20 cellular contexts compared by ENCODE assay signal in the genomic region with DNA sequence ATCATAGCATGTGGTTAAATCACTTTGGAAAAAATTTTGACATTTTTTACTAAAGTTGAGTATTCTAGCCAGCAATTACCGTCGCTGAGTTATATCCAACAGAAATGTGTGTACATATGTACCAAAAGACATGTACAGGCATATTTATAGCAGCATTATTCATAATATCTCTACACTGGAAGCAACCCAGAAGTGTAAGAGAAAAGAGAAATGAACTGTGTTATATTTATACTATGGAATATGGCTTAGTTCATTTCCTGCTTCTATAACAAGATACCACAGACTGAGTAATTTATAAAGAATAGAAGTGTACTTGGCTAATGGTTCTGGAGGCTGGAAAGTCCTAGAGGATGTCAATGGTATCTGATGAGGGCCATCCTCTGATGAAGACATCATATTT.
DNase-seq lines count a peak whose midpoint lies in the region; ATAC-seq and TF ChIP-seq lines count a peak whose summit lies in the region.
"Had no signal": no experiment of that assay in that cellular context is flagged by ENCODE, and none has a peak within 500 bp of the region (broad histone marks: within the 10 kb centered on the region; RNA-seq: fewer than 3 reads in every experiment).

No MANE protein-coding gene starts in this region.

- H3K4me1 Mint-ChIP-seq in MCF 10A (ENCODE audit: insufficient read depth, unreplicated experiment): no peaks in the 10 kb centered on the region
- no peaks in the 10 kb centered on the region for H3K4me1 Mint-ChIP-seq in activated CD4-positive, alpha-beta T cell treated with anti-CD3 and anti-CD28 coated beads for 36 hours
- H3K4me1 Mint-ChIP-seq: B cell; CD4-positive, CD25-positive, alpha-beta regulatory T cell; GM23338; H9 had no signal

- intact Hi-C loops in mammary epithelial cell (cut with micrococcal nuclease) (no loop called here), MCF 10A (cut with micrococcal nuclease) (no loop called here)
- intact Hi-C loops in activated CD4-positive, alpha-beta T cell treated with anti-CD3 and anti-CD28 coated beads for 36 hours (cut with DNase I, micrococcal nuclease): no loop called here

- peaks cover 18% of the 10 kb centered on the region for H3K27me3 Mint-ChIP-seq in MCF 10A (ENCODE audit: insufficient read depth, unreplicated experiment)
- H3K27me3 Mint-ChIP-seq in activated CD4-positive, alpha-beta T cell treated with anti-CD3 and anti-CD28 coated beads for 36 hours: peaks cover 3% of the 10 kb centered on the region
- H3K27me3 Mint-ChIP-seq: B cell; CD4-positive, CD25-positive, alpha-beta regulatory T cell had no signal

- H3K79me2 ChIP-seq in mammary epithelial cell (ENCODE audit: insufficient read depth, low read length): no peaks in the 10 kb centered on the region

- H3K27ac ChIP-seq in mammary epithelial cell (ENCODE audit: insufficient read depth, low read depth, low read length) (no peak overlapping the region), foreskin keratinocyte (no peak overlapping the region)
- H3K27ac ChIP-seq: 22Rv1, BLaER1, C4-2B had no signal

- no peaks in the 10 kb centered on the region for H3K9me3 Mint-ChIP-seq in MCF 10A (ENCODE audit: unreplicated experiment)
- H3K9me3 Mint-ChIP-seq in activated CD4-positive, alpha-beta T cell treated with anti-CD3 and anti-CD28 coated beads for 36 hours (ENCODE audit: low read depth): no peaks in the 10 kb centered on the region
- H3K9me3 Mint-ChIP-seq: CD8-positive, alpha-beta T cell had no signal

- in situ Hi-C loops in mammary epithelial cell (cut with MboI; ENCODE audit: low sequenced_read_pairs in 2 of 2): no loop called here

- POLR2A ChIA-PET in MCF 10A (lab: Yijun Ruan, JAX): no interaction called here
- POLR2A ChIA-PET in activated CD4-positive, alpha-beta T cell treated with anti-CD3 and anti-CD28 coated beads for 36 hours (lab: Charles Lee): no interaction called here

- H3K4me3 Mint-ChIP-seq in MCF 10A (ENCODE audit: unreplicated experiment): no peak overlapping the region
- H3K4me3 Mint-ChIP-seq in activated CD4-positive, alpha-beta T cell treated with anti-CD3 and anti-CD28 coated beads for 36 hours: no peak overlapping the region
- H3K4me3 Mint-ChIP-seq: B cell; CD4-positive, CD25-positive, alpha-beta regulatory T cell; CD8-positive, alpha-beta T cell; GM23338; H9 had no signal

- H3K27me3 ChIP-seq in mammary epithelial cell (ENCODE audit: insufficient read depth, low read length): peaks cover 5% of the 10 kb centered on the region
- no peaks in the 10 kb centered on the region for H3K27me3 ChIP-seq in foreskin keratinocyte
- H3K27me3 ChIP-seq: BLaER1 had no signal

- H3K4me2 ChIP-seq in mammary epithelial cell (ENCODE audit: insufficient read depth, low read depth, low read length): peak overlapping the region; percentile 15
- H3K4me2 ChIP-seq: BLaER1, GM23338 had no signal

- TF ChIP-seq CTCF in mammary epithelial cell (conservative IDR thresholded peaks at IDR 0.05 in 1 of 2, IDR thresholded peaks at IDR 0.05 in 1 of 2; ENCODE audit: extremely low read depth in 1 of 2, insufficient read depth in 1 of 2, low read depth in 1 of 2, low read length in 2 of 2): no peak
- no peak for TF ChIP-seq CTCF in MCF 10A (IDR thresholded peaks at IDR 0.05; ENCODE audit: unreplicated experiment)
- TF ChIP-seq CTCF in foreskin keratinocyte (conservative IDR thresholded peaks at IDR 0.05): no peak

- ATAC-seq in foreskin keratinocyte: peak; percentile 37
- no peak for ATAC-seq in activated CD4-positive, alpha-beta T cell treated with anti-CD3 and anti-CD28 coated beads for 36 hours
- ATAC-seq: CD8-positive, alpha-beta T cell; GM12878; GM23338; HCT116 had no signal

- no peaks in the 10 kb centered on the region for H4K20me1 ChIP-seq in mammary epithelial cell (ENCODE audit: insufficient read depth, low read length)
- H4K20me1 ChIP-seq: BLaER1 had no signal

- 50% methylated on average over 2 of the region's 2 CpGs for whole genome bisulfite sequencing in mammary epithelial cell (ENCODE audit: low coverage, missing lambda C conversion rate)

- H3K36me3 ChIP-seq in mammary epithelial cell (ENCODE audit: insufficient read depth, low read length): no peaks in the 10 kb centered on the region
- H3K36me3 ChIP-seq: BLaER1 had no signal

- no peak overlapping the region for H2AFZ ChIP-seq in mammary epithelial cell (ENCODE audit: low read depth, low read length)
- H2AFZ ChIP-seq: GM23338 had no signal

- H3K27ac Mint-ChIP-seq in MCF 10A (ENCODE audit: low read depth, unreplicated experiment): no peak overlapping the region
- H3K27ac Mint-ChIP-seq in activated CD4-positive, alpha-beta T cell treated with anti-CD3 and anti-CD28 coated beads for 36 hours: no peak overlapping the region
- H3K27ac Mint-ChIP-seq: B cell; CD4-positive, CD25-positive, alpha-beta regulatory T cell; CD8-positive, alpha-beta T cell; GM23338; H9 had no signal

- BruUV-seq in mammary epithelial cell (replicated peaks; lab: Mats Ljungman, UMichigan) (no TSS peak), MCF 10A (replicated peaks; lab: Mats Ljungman, UMichigan) (no TSS peak)

- DNase-seq in mammary epithelial cell (peak; percentile 6), MCF 10A (ENCODE audit: unreplicated experiment) (no peak), foreskin keratinocyte (peak; percentile 58 to 67), superior temporal gyrus (ENCODE audit: extremely low spot score) (peak; percentile 34), GM19240 (ENCODE audit: insufficient read length, low spot score) (no peak)
- no peak for DNase-seq in activated CD4-positive, alpha-beta T cell treated with anti-CD3 and anti-CD28 coated beads for 36 hours
- DNase-seq: Caco-2; CD4-positive, CD25-positive, alpha-beta regulatory T cell; CD8-positive, alpha-beta T cell; DMS153; EL; GDM1; H9 had no signal

- H3K4me3 ChIP-seq in mammary epithelial cell (replicated peaks in 1 of 3; ENCODE audit: insufficient read depth in 1 of 3, low read depth in 2 of 3, low read length in 3 of 3): no peak overlapping the region
- H3K4me3 ChIP-seq: BLaER1, GM12878, GM23338 had no signal

- H3K9me3 ChIP-seq in mammary epithelial cell (replicated peaks; ENCODE audit: insufficient read depth, low read length): no peaks in the 10 kb centered on the region
- H3K9me3 ChIP-seq: BLaER1, Caco-2 had no signal

- no peak overlapping the region for H3K9ac ChIP-seq in mammary epithelial cell (ENCODE audit: insufficient read depth, low read length)
- H3K9ac ChIP-seq: BLaER1 had no signal

- H3K4me1 ChIP-seq in mammary epithelial cell (ENCODE audit: insufficient read depth, low read length) (no peaks in the 10 kb centered on the region), foreskin keratinocyte (no peaks in the 10 kb centered on the region)
- H3K4me1 ChIP-seq: BLaER1, Caco-2 had no signal

- no peaks in the 10 kb centered on the region for H3K36me3 Mint-ChIP-seq in MCF 10A (ENCODE audit: insufficient read depth, unreplicated experiment)
- no peaks in the 10 kb centered on the region for H3K36me3 Mint-ChIP-seq in activated CD4-positive, alpha-beta T cell treated with anti-CD3 and anti-CD28 coated beads for 36 hours (ENCODE audit: low read depth)
- H3K36me3 Mint-ChIP-seq: CD4-positive, CD25-positive, alpha-beta regulatory T cell; CD8-positive, alpha-beta T cell had no signal

- CTCF ChIA-PET in mammary epithelial cell (lab: Charles Lee; ENCODE audit: low non-redundant PET): no interaction called here
- CTCF ChIA-PET in MCF 10A (lab: Yijun Ruan, JAX): no interaction called here
- CTCF ChIA-PET in activated CD4-positive, alpha-beta T cell treated with anti-CD3 and anti-CD28 coated beads for 36 hours (lab: Charles Lee): no interaction called here

- dilution Hi-C loops in mammary epithelial cell (cut with HindIII; ENCODE audit: low sequenced_read_pairs): no loop called here

Comparison
In these comparisons a context has a peak if more than half of its experiments do, and no peak if none do; other contexts are left out.
1. DNase-seq: peak in mammary epithelial cell (single experiment), foreskin keratinocyte (2 of 2) and superior temporal gyrus (single experiment); none in MCF 10A (single experiment), GM19240 (single experiment) and activated CD4-positive, alpha-beta T cell treated with anti-CD3 and anti-CD28 coated beads for 36 hours (single experiment).